35 cellular contexts compared by ENCODE assay signal in the genomic region with DNA sequence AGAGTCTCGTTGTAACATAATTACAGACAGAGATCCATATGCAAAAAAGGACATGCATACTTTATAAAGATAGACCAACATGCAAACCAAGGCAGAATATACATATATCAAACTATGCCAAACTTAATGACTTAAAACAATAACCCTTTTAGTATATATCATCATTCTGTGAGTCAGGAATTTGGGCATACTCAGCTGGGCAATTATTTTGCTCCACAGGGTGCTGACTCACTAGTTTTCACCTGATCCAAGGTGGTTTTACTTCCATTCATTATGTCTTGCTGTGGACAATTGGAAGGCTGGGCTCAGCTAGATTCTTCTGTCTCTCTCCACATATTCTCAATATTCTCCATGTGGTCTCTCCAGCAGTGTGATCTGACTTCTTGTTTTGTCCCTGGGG.
"Had no signal": no experiment of that assay in that cellular context is flagged by ENCODE, and none has a peak within 500 bp of the region (broad histone marks: within the 10 kb centered on the region; RNA-seq: fewer than 3 reads in every experiment).

No MANE protein-coding gene starts in this region.

- H3K36me3 Mint-ChIP-seq: activated naive CD8-positive, alpha-beta T cell treated with anti-CD3 and anti-CD28 coated beads for 36 hours; IgD-negative memory B cell had no signal

- H3K9me3 Mint-ChIP-seq: activated CD4-positive, alpha-beta T cell treated with anti-CD3 and anti-CD28 coated beads, Interleukin-2, amount 10 ng/mL, durations not matched to agents 24 days and 14 days; activated T-helper 17 cell treated with anti-CD3 and anti-CD28 coated beads, Interleukin-2, amount 50 U/mL, for 72 hours had no signal

- H3K36me3 ChIP-seq: brain microvascular endothelial cell, cardiac muscle cell, SJCRH30 had no signal

- H3K4me3 ChIP-seq: cardiac muscle cell, SJCRH30, SK-N-MC had no signal

- DNase-seq: activated CD4-positive, alpha-beta T cell treated with anti-CD3 and anti-CD28 coated beads, Interleukin-2, amount 10 ng/mL, durations not matched to agents 24 days and 14 days; activated CD4-positive, alpha-beta T cell treated with anti-CD3 and anti-CD28 coated beads, Interleukin-2, amount 50 U/mL, for 4 hours; activated CD8-positive, alpha-beta T cell treated with anti-CD3 and anti-CD28 coated beads for 36 hours; activated effector memory CD4-positive, alpha-beta T cell treated with anti-CD3 and anti-CD28 coated beads, Interleukin-2, amount 50 U/mL, for 16 hours; activated naive CD4-positive, alpha-beta T cell; activated naive CD4-positive, alpha-beta T cell treated with anti-CD3 and anti-CD28 coated beads, Interleukin-2, amount 50 U/mL, for 16 hours; activated naive CD8-positive, alpha-beta T cell treated with anti-CD3 and anti-CD28 coated beads for 36 hours; activated T-cell treated with anti-CD3 and anti-CD28 coated beads, Interleukin-2, amount 50 U/mL, for 1 hour; activated T-cell treated with anti-CD3 and anti-CD28 coated beads, Interleukin-2, amount 50 U/mL, for 72 hours; amniotic stem cell; aorta; brain microvascular endothelial cell; Kasumi-1; KG1; MM.1S; MV-4-11; NCI-H1092; NCI-H1436 treated with DMSO at 0.1 percent for 48 hours; NCI-H1694 treated with DMSO at 0.1 percent for 48 hours; NCI-H2029; NCI-H2107; NCI-H2171; NCI-H2227 treated with DMSO at 0.1 percent for 48 hours; NCI-H446; NCI-H510A treated with DMSO at 0.1 percent for 48 hours; NK-92 treated with Interleukin-12 subunit alpha and Interleukin-12 subunit beta, amount 100 ng/mL, for 24 hours; OCI-M1; SHP77; SJCRH30 had no signal

- H3K4me3 Mint-ChIP-seq: activated CD4-positive, alpha-beta T cell treated with anti-CD3 and anti-CD28 coated beads, Interleukin-2, amount 10 ng/mL, durations not matched to agents 24 days and 14 days; activated CD8-positive, alpha-beta T cell treated with anti-CD3 and anti-CD28 coated beads for 36 hours; activated naive CD8-positive, alpha-beta T cell treated with anti-CD3 and anti-CD28 coated beads for 36 hours; activated T-cell treated with anti-CD3 and anti-CD28 coated beads, Interleukin-2, amount 50 U/mL, for 72 hours; activated T-helper 17 cell treated with anti-CD3 and anti-CD28 coated beads, Interleukin-2, amount 50 U/mL, for 72 hours; central memory CD8-positive, alpha-beta T cell; IgD-negative memory B cell had no signal

- H3K27me3 ChIP-seq: brain microvascular endothelial cell, cardiac muscle cell, SJCRH30 had no signal

- H3K27me3 Mint-ChIP-seq: activated CD4-positive, alpha-beta T cell treated with anti-CD3 and anti-CD28 coated beads, Interleukin-2, amount 10 ng/mL, durations not matched to agents 24 days and 14 days had no signal

- H3K4me1 ChIP-seq: SJCRH30 had no signal

- H3K27ac Mint-ChIP-seq: activated CD4-positive, alpha-beta T cell treated with anti-CD3 and anti-CD28 coated beads, Interleukin-2, amount 10 ng/mL, durations not matched to agents 24 days and 14 days; activated CD8-positive, alpha-beta T cell treated with anti-CD3 and anti-CD28 coated beads for 36 hours; activated naive CD8-positive, alpha-beta T cell treated with anti-CD3 and anti-CD28 coated beads for 36 hours; activated T-cell treated with anti-CD3 and anti-CD28 coated beads, Interleukin-2, amount 50 U/mL, for 72 hours; activated T-helper 17 cell treated with anti-CD3 and anti-CD28 coated beads, Interleukin-2, amount 50 U/mL, for 72 hours; IgD-negative memory B cell had no signal

- H3K27ac ChIP-seq: brain microvascular endothelial cell, cardiac muscle cell, SJCRH30, SK-N-MC had no signal

- H3K4me1 Mint-ChIP-seq: activated CD4-positive, alpha-beta T cell treated with anti-CD3 and anti-CD28 coated beads, Interleukin-2, amount 10 ng/mL, durations not matched to agents 24 days and 14 days; activated naive CD8-positive, alpha-beta T cell treated with anti-CD3 and anti-CD28 coated beads for 36 hours; activated T-helper 17 cell treated with anti-CD3 and anti-CD28 coated beads, Interleukin-2, amount 50 U/mL, for 72 hours; central memory CD8-positive, alpha-beta T cell; IgD-negative memory B cell had no signal

- ATAC-seq: activated CD8-positive, alpha-beta T cell treated with anti-CD3 and anti-CD28 coated beads for 36 hours; activated T-cell treated with anti-CD3 and anti-CD28 coated beads, Interleukin-2, amount 50 U/mL, for 72 hours; activated T-helper 17 cell treated with anti-CD3 and anti-CD28 coated beads, Interleukin-2, amount 50 U/mL, for 72 hours; Panc1 had no signal
